Comparison of ENCODE assay signal across 28 cellular contexts in the genomic region with DNA sequence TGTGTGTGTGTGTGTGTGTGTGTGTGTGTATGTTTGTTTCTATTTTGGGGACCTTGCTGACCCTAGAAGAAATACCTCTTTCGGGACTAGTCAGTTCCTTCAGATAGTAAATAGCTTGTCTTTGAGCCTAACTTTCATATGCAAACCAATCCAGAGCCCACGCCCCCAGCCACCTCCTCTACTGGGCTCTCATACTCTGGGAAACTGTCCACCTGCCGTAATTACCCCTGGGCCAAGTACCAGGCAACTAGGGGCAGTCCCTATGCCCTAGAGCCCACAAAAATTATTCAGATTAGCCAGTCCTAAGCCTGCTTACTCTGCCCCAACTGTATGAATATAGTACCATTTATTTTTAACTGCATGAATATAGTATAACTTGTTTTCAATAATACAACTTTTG.
"Had no signal": no experiment of that assay in that cellular context is flagged by ENCODE, and none has a peak within 500 bp of the region (broad histone marks: within the 10 kb centered on the region; RNA-seq: fewer than 3 reads in every experiment).

No MANE protein-coding gene starts in this region.

- H3K27ac ChIP-seq: ascending aorta, breast epithelium, Peyer's patch, SJSA1 had no signal

- H3K36me3 ChIP-seq: ascending aorta, breast epithelium, Peyer's patch, SJSA1 had no signal

- H3K9me3 ChIP-seq: ascending aorta, breast epithelium, Peyer's patch, SJSA1, SK-N-SH had no signal

- DNase-seq: activated CD4-positive, alpha-beta T cell treated with anti-CD3 and anti-CD28 coated beads for 36 hours; activated CD4-positive, alpha-beta T cell treated with anti-CD3 and anti-CD28 coated beads, Interleukin-2, amount 10 ng/mL, durations not matched to agents 7 days and 5 days; activated CD4-positive, alpha-beta T cell treated with anti-CD3 and anti-CD28 coated beads, Interleukin-2, amount 50 U/mL, for 48 hours; activated CD8-positive, alpha-beta T cell treated with anti-CD3 and anti-CD28 coated beads, Interleukin-2, amount 10 ng/mL, durations not matched to agents 7 days and 5 days; activated gamma-delta T cell; activated naive CD4-positive, alpha-beta T cell treated with Interleukin-2 at 50 U/mL for 16 hours; activated naive CD8-positive, alpha-beta T cell treated with anti-CD3 and anti-CD28 coated beads, Interleukin-2, amount 10 ng/mL, durations not matched to agents 7 days and 5 days; activated T-cell treated with anti-CD3 and anti-CD28 coated beads, Interleukin-2, amount 50 U/mL, for 24 hours; amygdala; NCI-H1092 treated with DMSO at 0.1 percent for 48 hours; NCI-H1417; NCI-H146; NCI-H187; NCI-H2029 treated with DMSO at 0.1 percent for 48 hours; NCI-H2107; NCI-H2171 treated with DMSO at 0.1 percent for 48 hours; NCI-H2227 treated with DMSO at 0.1 percent for 48 hours; NCI-H446 treated with DMSO at 0.1 percent for 48 hours; NCI-H524; Peyer's patch; RPMI8226; SHP77 treated with DMSO at 0.1 percent for 48 hours; SK-N-SH had no signal

- H3K4me3 ChIP-seq: ascending aorta, breast epithelium, Peyer's patch, SJSA1 had no signal

- H3K27me3 ChIP-seq: ascending aorta, breast epithelium, Peyer's patch, SJSA1 had no signal

- H3K4me2 ChIP-seq: SK-N-SH had no signal

- H3K9ac ChIP-seq: SK-N-SH had no signal

- H3K4me1 ChIP-seq: ascending aorta, breast epithelium, Peyer's patch, SJSA1 had no signal

- ATAC-seq: activated CD4-positive, alpha-beta T cell treated with anti-CD3 and anti-CD28 coated beads for 36 hours; activated CD4-positive, CD25-positive, alpha-beta regulatory T cell treated with anti-CD3 and anti-CD28 coated beads, Interleukin-2, amount 50 U/mL, for 24 hours; activated CD8-positive, alpha-beta T cell treated with anti-CD3 and anti-CD28 coated beads, Interleukin-2, amount 10 ng/mL, durations not matched to agents 7 days and 5 days; PC-3 had no signal
